14 cellular contexts compared by ENCODE assay signal in the genomic region with DNA sequence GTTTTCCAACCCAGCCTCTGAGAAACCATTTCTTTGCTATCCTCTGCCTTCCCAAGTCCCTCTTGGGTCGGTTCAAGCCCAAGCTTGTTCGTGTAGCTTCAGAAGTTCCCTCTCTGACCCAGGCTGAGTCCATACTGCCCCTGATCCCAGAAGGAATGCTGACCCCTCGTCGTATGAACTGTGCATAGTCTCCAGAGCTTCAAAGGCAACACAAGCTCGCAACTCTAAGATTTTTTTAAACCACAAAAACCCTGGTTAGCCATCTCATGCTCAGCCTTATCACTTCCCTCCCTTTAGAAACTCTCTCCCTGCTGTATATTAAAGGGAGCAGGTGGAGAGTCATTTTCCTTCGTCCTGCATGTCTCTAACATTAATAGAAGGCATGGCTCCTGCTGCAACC. TPM values are rescaled to one million over a fixed set of nuclear protein-coding genes. Genes with fewer than 3 reads are reported as not detected.
DNase-seq lines count a peak whose midpoint lies in the region; ATAC-seq and TF ChIP-seq lines count a peak whose summit lies in the region.
"Had no signal": no experiment of that assay in that cellular context is flagged by ENCODE, and none has a peak within 500 bp of the region (broad histone marks: within the 10 kb centered on the region; RNA-seq: fewer than 3 reads in every experiment).

No MANE protein-coding gene starts in this region.

- no peaks in the 10 kb centered on the region for H3K27me3 ChIP-seq in stomach
- H3K27me3 ChIP-seq: MG63, SJCRH30 had no signal

- peak overlapping the region; percentile 44 for H3K4me3 Mint-ChIP-seq in activated CD4-positive, alpha-beta T cell treated with anti-CD3 and anti-CD28 coated beads, Interleukin-2, amount 10 ng/mL, durations not matched to agents 24 days and 14 days
- no peak overlapping the region for H3K4me3 Mint-ChIP-seq in activated naive CD8-positive, alpha-beta T cell treated with anti-CD3 and anti-CD28 coated beads for 36 hours
- no peak overlapping the region for H3K4me3 Mint-ChIP-seq in mesothelial cell of epicardium

- H3K27ac ChIP-seq in stomach, result peak overlapping the region in 3 of 5 donors; percentile 56 to 78 (median 58)
- H3K27ac ChIP-seq: HL-60, SJCRH30 had no signal

- H3K27ac Mint-ChIP-seq in activated CD4-positive, alpha-beta T cell treated with anti-CD3 and anti-CD28 coated beads, Interleukin-2, amount 10 ng/mL, durations not matched to agents 24 days and 14 days, result peak overlapping the region; percentile 94
- peak overlapping the region; percentile 93 for H3K27ac Mint-ChIP-seq in activated naive CD8-positive, alpha-beta T cell treated with anti-CD3 and anti-CD28 coated beads for 36 hours
- H3K27ac Mint-ChIP-seq in mesothelial cell of epicardium, result peak overlapping the region; percentile 94

- no peaks in the 10 kb centered on the region for H3K27me3 Mint-ChIP-seq in activated CD4-positive, alpha-beta T cell treated with anti-CD3 and anti-CD28 coated beads, Interleukin-2, amount 10 ng/mL, durations not matched to agents 24 days and 14 days
- no peaks in the 10 kb centered on the region for H3K27me3 Mint-ChIP-seq in activated naive CD8-positive, alpha-beta T cell treated with anti-CD3 and anti-CD28 coated beads for 36 hours
- H3K27me3 Mint-ChIP-seq in mesothelial cell of epicardium (ENCODE audit: low read depth), result no peaks in the 10 kb centered on the region

- DNase-seq in activated CD4-positive, alpha-beta T cell treated with anti-CD3 and anti-CD28 coated beads, Interleukin-2, amount 10 ng/mL, durations not matched to agents 24 days and 14 days, result peak; percentile 60
- DNase-seq in activated CD4-positive, alpha-beta T cell treated with anti-CD3 and anti-CD28 coated beads, Interleukin-2, amount 50 U/mL, for 48 hours, result no peak
- no peak for DNase-seq in activated naive CD8-positive, alpha-beta T cell treated with anti-CD3 and anti-CD28 coated beads for 36 hours
- no peak for DNase-seq in mesothelial cell of epicardium (ENCODE audit: low spot score in 2 of 2, unreplicated experiment in 2 of 2)
- no peak for DNase-seq in stomach
- DNase-seq in retina, result no peak
- no peak for DNase-seq in NCI-H1436 treated with DMSO at 0.1 percent for 48 hours (lab: John Stamatoyannopoulos, UW)
- DNase-seq: DMS79; NCI-H524; stimulated activated CD4-positive, alpha-beta T cell treated with anti-CD3 and anti-CD28 coated beads, Interleukin-15, amount 100 ng/mL, for 24 hours had no signal

- H3K9me3 Mint-ChIP-seq in activated CD4-positive, alpha-beta T cell treated with anti-CD3 and anti-CD28 coated beads, Interleukin-2, amount 10 ng/mL, durations not matched to agents 24 days and 14 days, result no peaks in the 10 kb centered on the region
- no peaks in the 10 kb centered on the region for H3K9me3 Mint-ChIP-seq in activated naive CD8-positive, alpha-beta T cell treated with anti-CD3 and anti-CD28 coated beads for 36 hours
- no peaks in the 10 kb centered on the region for H3K9me3 Mint-ChIP-seq in mesothelial cell of epicardium

- peaks cover 40 to 97% (median 90%) of the 10 kb centered on the region in 4 donors for H3K36me3 ChIP-seq in stomach

- H3K9me3 ChIP-seq in stomach, result no peaks in the 10 kb centered on the region
- H3K9me3 ChIP-seq: MG63, SJCRH30 had no signal

- peaks cover 72% of the 10 kb centered on the region for H3K4me1 Mint-ChIP-seq in activated CD4-positive, alpha-beta T cell treated with anti-CD3 and anti-CD28 coated beads, Interleukin-2, amount 10 ng/mL, durations not matched to agents 24 days and 14 days
- peaks cover 60% of the 10 kb centered on the region for H3K4me1 Mint-ChIP-seq in activated naive CD8-positive, alpha-beta T cell treated with anti-CD3 and anti-CD28 coated beads for 36 hours
- H3K4me1 Mint-ChIP-seq in mesothelial cell of epicardium, result peaks cover 40% of the 10 kb centered on the region

- 74 to 80% (median 77%) methylated on average over 6 of the region's 6 CpGs for WGBS in stomach, 5 donors

- intact Hi-C loops in activated CD4-positive, alpha-beta T cell treated with anti-CD3 and anti-CD28 coated beads, Interleukin-2, amount 10 ng/mL, durations not matched to agents 24 days and 14 days (cut with micrococcal nuclease), result no loop called here
- intact Hi-C loops in stomach (cut with DNase I; ENCODE audit: low total_unique reads), result no loop called here

- TF ChIP-seq CTCF in mesothelial cell of epicardium (IDR thresholded peaks at IDR 0.05; ENCODE audit: unreplicated experiment) (no peak), stomach (IDR thresholded peaks at IDR 0.05) (no peak)

- no peak for TF ChIP-seq EP300 in stomach (IDR thresholded peaks at IDR 0.05)

- H3K36me3 Mint-ChIP-seq in activated CD4-positive, alpha-beta T cell treated with anti-CD3 and anti-CD28 coated beads, Interleukin-2, amount 10 ng/mL, durations not matched to agents 24 days and 14 days (ENCODE audit: low read depth), result peaks cover 82% of the 10 kb centered on the region
- H3K36me3 Mint-ChIP-seq in activated naive CD8-positive, alpha-beta T cell treated with anti-CD3 and anti-CD28 coated beads for 36 hours, result peaks cover 62% of the 10 kb centered on the region
- peaks cover 23% of the 10 kb centered on the region for H3K36me3 Mint-ChIP-seq in mesothelial cell of epicardium

- no peak for TF ChIP-seq POLR2A in stomach (IDR thresholded peaks at IDR 0.05)

- no peak overlapping the region for H3K4me3 ChIP-seq in stomach
- H3K4me3 ChIP-seq: MG63, SJCRH30 had no signal

- H3K4me1 ChIP-seq in stomach, result peaks cover 7 to 65% (median 26%) of the 10 kb centered on the region in 4 donors

- ATAC-seq in HG03457 (IDR thresholded peaks at IDR 0.05; ENCODE audit: unreplicated experiment), result no peak

RNA-seq across cellular contexts. Expression of a gene that starts 23.8 kb away (rescaled TPM):
- total RNA-seq in activated CD4-positive, alpha-beta T cell treated with anti-CD3 and anti-CD28 coated beads, Interleukin-2, amount 10 ng/mL, durations not matched to agents 24 days and 14 days, result 86.6 and 89.4 TPM in 2 replicates
- total RNA-seq in activated naive CD8-positive, alpha-beta T cell treated with anti-CD3 and anti-CD28 coated beads for 36 hours, result 100 to 1,000 TPM; 112 to 113 TPM
- total RNA-seq in mesothelial cell of epicardium, result 49.6 to 53.3 TPM (median 52.3 TPM) in 3 replicates
- 100 to 1,000 TPM in 1 of 5 donors, 10 to 100 TPM in 4; 16.9 to 130 (median 39.8) TPM for total RNA-seq in stomach
- polyA plus RNA-seq in stomach, result 10 to 100 TPM; 48.7 to 55.8 (median 48.9) TPM

RNA-seq across cellular contexts. Expression of a gene that starts 46.8 kb away (rescaled TPM):
- total RNA-seq in activated CD4-positive, alpha-beta T cell treated with anti-CD3 and anti-CD28 coated beads, Interleukin-2, amount 10 ng/mL, durations not matched to agents 24 days and 14 days, result 16.5 and 16.9 TPM in 2 replicates
- total RNA-seq in activated naive CD8-positive, alpha-beta T cell treated with anti-CD3 and anti-CD28 coated beads for 36 hours, result 1 to 10 TPM; 5.2 to 5.3 TPM
- total RNA-seq in mesothelial cell of epicardium (3.3 to 4.6 TPM (median 4.1 TPM) in 3 replicates), stomach (10 to 100 TPM in 1 of 5 donors, 1 to 10 TPM in 3, not detected in 1; 1.2 to 21.9 (median 4.7) TPM)
- polyA plus RNA-seq in stomach, result 1 to 10 TPM; 1.5 to 3.2 (median 2.1) TPM
